In genomic region chr1:166947398-166948043, GRCh38 we compare ENCODE assay signal across 1 cellular context.
TF ChIP-seq lines count a peak whose summit lies in the region.

No MANE protein-coding gene starts in this region.

TF ChIP-seq in IMR-90, 13 proteins besides CTCF, POLR2A, EP300 and RAD21 (continued from another document):
- TF ChIP-seq ELK1 (IDR thresholded peaks at IDR 0.05; ENCODE audit: borderline replicate concordance, low read depth, low read length) (no peak), MAFK (IDR thresholded peaks at IDR 0.05; ENCODE audit: low read depth, low read length) (no peak), RCOR1 (IDR thresholded peaks at IDR 0.05; ENCODE audit: insufficient replicate concordance, low read length) (no peak), RFX5 (IDR thresholded peaks at IDR 0.05; ENCODE audit: low read depth, low read length) (no peak)
TF ChIP-seq in IMR-90: peak in this region for 0.
